ENCODE assay signal across 28 cellular contexts in the genomic region with DNA sequence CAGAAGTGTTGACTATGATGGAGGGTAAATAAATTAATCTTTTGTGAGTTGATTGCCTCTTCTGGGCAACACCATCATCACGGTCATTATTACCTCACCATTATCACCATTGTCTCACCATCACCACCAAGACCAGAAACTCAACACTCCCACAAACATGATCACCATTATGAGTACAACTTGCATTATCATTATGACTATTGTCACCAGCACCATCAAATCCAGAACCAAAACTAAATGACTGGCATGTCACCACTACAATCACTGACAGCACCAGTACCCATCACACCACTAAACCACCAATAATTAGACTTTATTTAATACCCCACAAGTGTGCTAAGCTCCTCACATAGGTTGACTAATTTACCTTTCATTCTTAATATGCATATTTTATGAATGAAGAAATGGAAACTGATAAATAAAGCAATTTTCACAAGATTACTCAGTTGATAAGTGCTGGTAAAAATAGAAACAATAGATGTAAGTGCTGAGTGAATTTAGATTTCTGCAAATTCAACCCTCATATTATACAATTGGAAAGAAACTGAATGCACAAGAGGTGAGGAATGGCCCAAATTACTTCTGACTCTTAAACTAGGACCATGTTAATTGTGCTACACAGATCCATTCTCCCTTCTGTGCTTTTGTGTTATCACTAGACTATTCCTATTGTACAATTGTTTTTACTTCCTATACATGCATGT.
A peak's percentile ranks its signal among the peaks of the same experiment; 100 is the strongest.
DNase-seq lines count a peak whose midpoint lies in the region; ATAC-seq, FAIRE-seq and TF ChIP-seq lines count a peak whose summit lies in the region.
"Had no signal": no experiment of that assay in that cellular context is flagged by ENCODE, and none has a peak within 500 bp of the region (broad histone marks: within the 10 kb centered on the region; RNA-seq: fewer than 3 reads in every experiment).

No MANE protein-coding gene starts in this region.

- POLR2A ChIA-PET in HepG2 (lab: Yijun Ruan, JAX), result no interaction called here

- in situ Hi-C loops in HepG2 (cut with HindIII; ENCODE audit: extremely low pct_ligation_motif_present, low pct_unique_long_range_greater_than_20kb), result no loop called here

- peaks cover 2% of the 10 kb centered on the region for H3K27me3 Mint-ChIP-seq in neural progenitor cell (ENCODE audit: insufficient read depth, low read depth)

- no peaks in the 10 kb centered on the region for H3K36me3 Mint-ChIP-seq in neural progenitor cell
- H3K36me3 Mint-ChIP-seq: CD4-positive, alpha-beta memory T cell; T-cell had no signal

- TF ChIP-seq POLR2A in HepG2 (IDR thresholded peaks at IDR 0.05; ENCODE audit: insufficient read depth in 1 of 2, low read depth in 2 of 2, low read length in 2 of 2) (no peak), right lobe of liver (IDR thresholded peaks at IDR 0.05) (no peak)

- no peak for ATAC-seq in HepG2
- no peak for ATAC-seq in right lobe of liver
- peak; percentile 55 for ATAC-seq in GM18868 (IDR thresholded peaks at IDR 0.05; ENCODE audit: unreplicated experiment)
- peak; percentile 53 for ATAC-seq in HG03565 (IDR thresholded peaks at IDR 0.05; ENCODE audit: unreplicated experiment)
- no peak for ATAC-seq in left cardiac atrium
- ATAC-seq: Right ventricle myocardium inferior, T-cell had no signal

- H3K27me3 ChIP-seq in HepG2 (ENCODE audit: control insufficient read depth in 1 of 2, insufficient read depth in 2 of 2, low read length in 2 of 2) (no peaks in the 10 kb centered on the region), right lobe of liver (no peaks in the 10 kb centered on the region), neural progenitor cell (no peaks in the 10 kb centered on the region)
- H3K27me3 ChIP-seq: BLaER1 treated with 17β-estradiol and CSF1 and Interleukin-3, amounts not matched to agents 10 nM and 100 nM; SJSA1 had no signal

- DNase-seq in HepG2 (ENCODE audit: low spot score), result no peak
- DNase-seq in right lobe of liver, result no peak
- DNase-seq in neural progenitor cell (ENCODE audit: low spot score), result no peak
- DNase-seq in left cardiac atrium, result no peak
- no peak for DNase-seq in NCI-H2196 treated with DMSO at 0.1 percent for 48 hours (lab: John Stamatoyannopoulos, UW; ENCODE audit: unreplicated experiment)
- DNase-seq in KG1 (lab: John Stamatoyannopoulos, UW), result no peak
- DNase-seq: AML-193; CD4-positive, alpha-beta memory T cell; COR-L47; DMS53; GM23248; H9; Kasumi-1; NCI-H1092 treated with DMSO at 0.1 percent for 48 hours; NCI-H1436; NCI-H187; NCI-H446 treated with DMSO at 0.1 percent for 48 hours; NCI-H526; NK-92 treated with Interleukin-12 subunit alpha and Interleukin-12 subunit beta, amount 100 ng/mL, for 24 hours; PC-9; T-cell had no signal

- no peak for TF ChIP-seq RAD21 in HepG2 (CRISPR knock-in tag; IDR thresholded peaks at IDR 0.05)

- H3K4me2 ChIP-seq in HepG2 (ENCODE audit: low read depth, low read length) (no peak overlapping the region), neural progenitor cell (no peak overlapping the region)
- H3K4me2 ChIP-seq: BLaER1 treated with 17β-estradiol and CSF1 and Interleukin-3, amounts not matched to agents 10 nM and 100 nM; PC-9 had no signal

- H3K9me3 ChIP-seq in HepG2 (ENCODE audit: low read length) (no peaks in the 10 kb centered on the region), right lobe of liver (no peaks in the 10 kb centered on the region), neural progenitor cell (ENCODE audit: low read depth) (no peaks in the 10 kb centered on the region)
- H3K9me3 ChIP-seq: BLaER1 treated with 17β-estradiol and CSF1 and Interleukin-3, amounts not matched to agents 10 nM and 100 nM; SJSA1 had no signal

- H3K4me3 Mint-ChIP-seq in neural progenitor cell, result no peak overlapping the region
- H3K4me3 Mint-ChIP-seq: CD4-positive, alpha-beta memory T cell; H9; T-cell had no signal

- H3K9ac ChIP-seq in HepG2 (ENCODE audit: insufficient read depth, low read depth, low read length) (no peak overlapping the region), neural progenitor cell (no peak overlapping the region)
- H3K9ac ChIP-seq: BLaER1 treated with 17β-estradiol and CSF1 and Interleukin-3, amounts not matched to agents 10 nM and 100 nM; GM23248 had no signal

- H3K4me3 ChIP-seq in HepG2 (replicated peaks in 1 of 3; ENCODE audit: insufficient read depth in 1 of 3, low read depth in 2 of 3, low read length in 3 of 3) (no peak overlapping the region), right lobe of liver (no peak overlapping the region), neural progenitor cell (no peak overlapping the region)
- H3K4me3 ChIP-seq: BLaER1 treated with 17β-estradiol and CSF1 and Interleukin-3, amounts not matched to agents 10 nM and 100 nM; GM23248; PC-9; SJSA1 had no signal

- CTCF ChIA-PET in HepG2 (lab: Yijun Ruan, JAX; ENCODE audit: low intra/inter-chr PET ratio, low total read pairs), result no interaction called here

- H3K36me3 ChIP-seq in HepG2 (replicated peaks in 1 of 2; ENCODE audit: control insufficient read depth in 1 of 2, insufficient read depth in 2 of 2, low read length in 2 of 2) (no peaks in the 10 kb centered on the region), right lobe of liver (no peaks in the 10 kb centered on the region), neural progenitor cell (no peaks in the 10 kb centered on the region)
- H3K36me3 ChIP-seq: BLaER1 treated with 17β-estradiol and CSF1 and Interleukin-3, amounts not matched to agents 10 nM and 100 nM; SJSA1 had no signal

- H3K27ac Mint-ChIP-seq in neural progenitor cell, result no peak overlapping the region
- H3K27ac Mint-ChIP-seq: CD4-positive, alpha-beta memory T cell; H9; T-cell had no signal

- peaks cover 9% of the 10 kb centered on the region for H3K4me1 Mint-ChIP-seq in neural progenitor cell
- H3K4me1 Mint-ChIP-seq: CD4-positive, alpha-beta memory T cell; H9; T-cell had no signal

- 0% methylated on average over 1 of the region's 1 CpG for WGBS in HepG2 (ENCODE audit: low lambda C conversion rate)
- WGBS in right lobe of liver (ENCODE audit: insufficient coverage, low coverage, low lambda C conversion rate, missing lambda C conversion rate), result 53% methylated on average over 1 of the region's 1 CpG

- H3K9me3 Mint-ChIP-seq in neural progenitor cell, result peaks cover 2% of the 10 kb centered on the region
- H3K9me3 Mint-ChIP-seq: H9 had no signal

- TF ChIP-seq CTCF in HepG2 (CRISPR knock-in tag; IDR thresholded peaks at IDR 0.05) (no peak), right lobe of liver (IDR thresholded peaks at IDR 0.05) (no peak), neural progenitor cell (IDR thresholded peaks at IDR 0.05) (no peak)

- no TSS peak for BruUV-seq in HepG2 (replicated peaks; lab: Mats Ljungman, UMichigan)

- H3K27ac ChIP-seq in HepG2 (ENCODE audit: extremely low read length, insufficient read depth, low read length) (no peak overlapping the region), right lobe of liver (no peak overlapping the region), neural progenitor cell (no peak overlapping the region)
- H3K27ac ChIP-seq: BLaER1 treated with 17β-estradiol and CSF1 and Interleukin-3, amounts not matched to agents 10 nM and 100 nM; GM23248; HL-60; PC-9; SJSA1 had no signal

- no peaks in the 10 kb centered on the region for H3K79me2 ChIP-seq in HepG2 (ENCODE audit: insufficient read depth, low read length)
- H3K79me2 ChIP-seq in neural progenitor cell (ENCODE audit: low read depth), result no peaks in the 10 kb centered on the region

- no peak for FAIRE-seq in HepG2 (lab: Jason Lieb, UNC)
- FAIRE-seq: A204.1 had no signal

- H3K4me1 ChIP-seq in HepG2 (ENCODE audit: insufficient read depth, low read length) (no peaks in the 10 kb centered on the region), right lobe of liver (no peaks in the 10 kb centered on the region), neural progenitor cell (peaks cover 9% of the 10 kb centered on the region)
- H3K4me1 ChIP-seq: BLaER1 treated with 17β-estradiol and CSF1 and Interleukin-3, amounts not matched to agents 10 nM and 100 nM had no signal

- TF ChIP-seq EP300 in HepG2 (IDR thresholded peaks at IDR 0.05; ENCODE audit: low read depth in 2 of 2, low read length in 2 of 2) (no peak), HepG2 (CRISPR knock-in tag; IDR thresholded peaks at IDR 0.05; ENCODE audit: borderline replicate concordance) (no peak)

- H4K20me1 ChIP-seq in HepG2 (ENCODE audit: insufficient read depth, low read length), result no peaks in the 10 kb centered on the region
- H4K20me1 ChIP-seq in neural progenitor cell (ENCODE audit: low read depth), result no peaks in the 10 kb centered on the region
- H4K20me1 ChIP-seq: BLaER1 treated with 17β-estradiol and CSF1 and Interleukin-3, amounts not matched to agents 10 nM and 100 nM had no signal

- intact Hi-C loops in HepG2 (cut with micrococcal nuclease; ENCODE audit: unreplicated experiment), result no loop called here
- intact Hi-C loops in right lobe of liver (cut with DNase I), result no loop called here
- intact Hi-C loops in left cardiac atrium (cut with DNase I), result no loop called here

- H3F3A ChIP-seq in neural progenitor cell (ENCODE audit: low read depth), result peaks cover 3% of the 10 kb centered on the region

- H2AFZ ChIP-seq in HepG2 (ENCODE audit: low read length) (no peak overlapping the region), neural progenitor cell (replicated peaks) (peak overlapping the region; percentile 61)
- H2AFZ ChIP-seq: GM23248, PC-9 had no signal

TF ChIP-seq in HepG2, 621 proteins besides CTCF, POLR2A, EP300 and RAD21:
- TF ChIP-seq CREB1 (IDR thresholded peaks at IDR 0.05) (0 out of 2 replicates have a peak, but pooled peaks have one; percentile 24), CREB1 (CRISPR knock-in tag; IDR thresholded peaks at IDR 0.05) (no peak), ZFP36 (IDR thresholded peaks at IDR 0.05; ENCODE audit: borderline replicate concordance, low read depth, low read length, partially characterized antibody) (no peak), ZNF383 (CRISPR knock-in tag; IDR thresholded peaks at IDR 0.05; ENCODE audit: borderline replicate concordance) (no peak)

Comparison
In these comparisons a context has a peak if more than half of its experiments do, and no peak if none do; other contexts are left out.
1. ATAC-seq: peak in GM18868 (single experiment) and HG03565 (single experiment); none in HepG2 (single experiment), right lobe of liver (0 of 4) and left cardiac atrium (0 of 2).